8 cellular contexts compared by ENCODE assay signal in genomic region chr12:94491489-94491888, GRCh38.
"Had no signal": no experiment of that assay in that cellular context is flagged by ENCODE, and none has a peak within 500 bp of the region (broad histone marks: within the 10 kb centered on the region; RNA-seq: fewer than 3 reads in every experiment).

No MANE protein-coding gene starts in this region.

- H3K27ac ChIP-seq: GM23248 had no signal

- H2AFZ ChIP-seq: GM23248 had no signal

- H3K36me3 Mint-ChIP-seq: IgD-negative memory B cell had no signal

- H3K9ac ChIP-seq: GM23248 had no signal

- H3K27ac Mint-ChIP-seq: H9, IgD-negative memory B cell had no signal

- H3K4me3 ChIP-seq: GM23248 had no signal

- H3K27me3 Mint-ChIP-seq: IgD-negative memory B cell had no signal

- H3K4me3 Mint-ChIP-seq: H9, IgD-negative memory B cell had no signal

- FAIRE-seq: H1, H54, HTR-8/SVneo had no signal

- H3K4me1 Mint-ChIP-seq: H9 had no signal

- H3K9me3 Mint-ChIP-seq: H9, IgD-negative memory B cell had no signal

- DNase-seq: GM23248, H9, HCEC 1CT, KBM-7 had no signal
